Comparison of ENCODE assay signal across 9 cellular contexts in genomic region chr4:78517050-78517652, GRCh38. TPM values are rescaled to one million over a fixed set of nuclear protein-coding genes. Genes with fewer than 3 reads are reported as not detected.
DNase-seq lines count a peak whose midpoint lies in the region; ATAC-seq and TF ChIP-seq lines count a peak whose summit lies in the region.
"Had no signal": no experiment of that assay in that cellular context is flagged by ENCODE, and none has a peak within 500 bp of the region (broad histone marks: within the 10 kb centered on the region; RNA-seq: fewer than 3 reads in every experiment).

No MANE protein-coding gene starts in this region.

- no peaks in the 10 kb centered on the region for H3K27me3 ChIP-seq in thoracic aorta (replicated peaks; ENCODE audit: insufficient read depth)

- H3K4me1 ChIP-seq in thoracic aorta (ENCODE audit: control insufficient read depth in 1 of 2, low read depth in 2 of 2), result no peaks in the 10 kb centered on the region

- H3K9me3 ChIP-seq in thoracic aorta, result no peaks in the 10 kb centered on the region

- no peaks in the 10 kb centered on the region for H3K36me3 ChIP-seq in thoracic aorta

- H3K4me3 ChIP-seq in HFF-Myc (replicated peaks; ENCODE audit: low read depth, low read length), result no peak overlapping the region
- H3K4me3 ChIP-seq in thoracic aorta, result no peak overlapping the region

- TF ChIP-seq CTCF in HFF-Myc (IDR thresholded peaks at IDR 0.05; ENCODE audit: low read depth, low read length, missing control alignments), result peak; percentile 43
- peak; percentile 44 for TF ChIP-seq CTCF in thoracic aorta (IDR thresholded peaks at IDR 0.05)

- H3K27ac ChIP-seq in thoracic aorta, result no peak overlapping the region
- H3K27ac ChIP-seq: epithelial cell of prostate had no signal

- DNase-seq in AML-193 (lab: John Stamatoyannopoulos, UW) (peak; percentile 19 to 42), HFF-Myc (ENCODE audit: extremely low read depth, low read depth) (peak; percentile 25), globus pallidus (ENCODE audit: low spot score) (peak; percentile 16), thoracic aorta (ENCODE audit: low spot score) (no peak), mesenteric fat pad (ENCODE audit: low spot score) (no peak), NCI-H1930 (lab: John Stamatoyannopoulos, UW) (no peak)

- ATAC-seq in SK-N-SH treated with all-trans-retinoic acid at 6 μM for 48 hours (peak; percentile 57; the same call in 2 of the 3 replicates), thoracic aorta (ENCODE audit: insufficient number of reproducible peaks, low FRiP score, low read depth) (no peak), GM21423 (IDR thresholded peaks at IDR 0.05; ENCODE audit: unreplicated experiment) (no peak)

TF ChIP-seq in SK-N-SH treated with all-trans-retinoic acid at 6 μM for 48 hours, 23 proteins besides CTCF, POLR2A, EP300 and RAD21:
- no peak for TF ChIP-seq TSHZ2 (CRISPR knock-in tag; IDR thresholded peaks at IDR 0.05)

RNA-seq across cellular contexts. Expression of gene ANXA3, which starts 34.4 kb away (rescaled TPM):
- 10 to 100 TPM; 17.9 to 24.0 TPM for total RNA-seq in thoracic aorta
- total RNA-seq in mesenteric fat pad, result 49.8 TPM

Comparison
In these comparisons a context has a peak if more than half of its experiments do, and no peak if none do; other contexts are left out.
1. DNase-seq: peak in AML-193 (2 of 2), HFF-Myc (single experiment) and globus pallidus (single experiment); none in thoracic aorta (single experiment), mesenteric fat pad (single experiment) and NCI-H1930 (0 of 2).